In the genomic region with DNA sequence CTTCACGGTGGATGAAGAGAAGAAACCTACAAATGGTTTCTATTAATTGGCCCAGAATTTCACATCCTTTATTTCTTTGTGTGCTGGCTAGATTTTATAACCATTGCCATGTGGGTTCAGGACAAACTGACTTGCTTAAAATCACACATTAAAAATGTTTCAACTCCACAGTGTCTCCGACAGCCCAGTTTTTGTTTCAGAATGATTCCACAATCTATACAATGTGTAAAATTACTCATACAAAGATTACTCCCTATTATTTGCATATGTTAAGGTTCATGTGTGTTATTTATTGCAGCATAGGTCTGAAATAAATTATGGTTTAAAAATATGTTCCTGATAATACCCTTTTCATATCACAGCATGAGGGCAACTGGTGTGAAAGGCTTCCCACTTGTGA, we compare ENCODE assay signal across 16 cellular contexts. TPM values are rescaled to one million over a fixed set of nuclear protein-coding genes. Genes with fewer than 3 reads are reported as not detected.
DNase-seq lines count a peak whose midpoint lies in the region; ATAC-seq and TF ChIP-seq lines count a peak whose summit lies in the region.
"Had no signal": no experiment of that assay in that cellular context is flagged by ENCODE, and none has a peak within 500 bp of the region (broad histone marks: within the 10 kb centered on the region; RNA-seq: fewer than 3 reads in every experiment).

No MANE protein-coding gene starts in this region.

- H3K4me1 Mint-ChIP-seq in nephron progenitor cell: no peaks in the 10 kb centered on the region

- peaks cover 9% of the 10 kb centered on the region for H3K27me3 Mint-ChIP-seq in nephron progenitor cell (ENCODE audit: low read depth, poor library complexity)

- H3K36me3 Mint-ChIP-seq in nephron progenitor cell (ENCODE audit: low read depth): no peaks in the 10 kb centered on the region
- H3K36me3 Mint-ChIP-seq: natural killer cell treated with Interleukin-12 subunit alpha and Interleukin-12 subunit beta and Interleukin-15 and Interleukin-18, amount 100 ng/mL, for 72 hours had no signal

- H3K27ac Mint-ChIP-seq in nephron progenitor cell: no peak overlapping the region
- H3K27ac Mint-ChIP-seq: natural killer cell treated with Interleukin-12 subunit alpha and Interleukin-12 subunit beta and Interleukin-15 and Interleukin-18, amount 100 ng/mL, for 72 hours had no signal

- no peaks in the 10 kb centered on the region for H3K9me3 Mint-ChIP-seq in nephron progenitor cell

- ATAC-seq in GM18870 (IDR thresholded peaks at IDR 0.05; ENCODE audit: unreplicated experiment) (peak; percentile 82), GM21528 (IDR thresholded peaks at IDR 0.05; ENCODE audit: low FRiP score, unreplicated experiment) (peak; percentile 80), HG02981 (IDR thresholded peaks at IDR 0.05; ENCODE audit: unreplicated experiment) (peak; percentile 78), HG03521 (IDR thresholded peaks at IDR 0.05; ENCODE audit: unreplicated experiment) (peak; percentile 77)
- ATAC-seq: left colon; natural killer cell treated with Interleukin-12 subunit alpha and Interleukin-12 subunit beta and Interleukin-15 and Interleukin-18, amount 100 ng/mL, for 72 hours; sciatic nerve had no signal

- no peak for TF ChIP-seq CTCF in nephron progenitor cell (IDR thresholded peaks at IDR 0.05)

- no peak overlapping the region for H3K4me3 Mint-ChIP-seq in nephron progenitor cell
- H3K4me3 Mint-ChIP-seq: natural killer cell treated with Interleukin-12 subunit alpha and Interleukin-12 subunit beta and Interleukin-15 and Interleukin-18, amount 100 ng/mL, for 72 hours had no signal

- DNase-seq in NCI-H1092 (lab: John Stamatoyannopoulos, UW) (no peak), A172 (ENCODE audit: low spot score) (no peak), T-helper 2 cell (no peak), nephron progenitor cell (no peak)
- DNase-seq: activated CD4-positive, alpha-beta T cell treated with anti-CD3 and anti-CD28 coated beads for 1 hour; activated T-cell treated with anti-CD3 and anti-CD28 coated beads, Interleukin-2, amount 50 U/mL, for 48 hours; EL; left colon; MG63 had no signal

RNA-seq across cellular contexts. Expression of a gene that starts 20.6 kb away (rescaled TPM):
- not detected in 2 replicates for total RNA-seq in A172 (2014; rRNA removed; shearing (Covaris generic))
- total RNA-seq: natural killer cell treated with Interleukin-12 subunit alpha and Interleukin-12 subunit beta and Interleukin-15 and Interleukin-18, amount 100 ng/mL, for 72 hours; sciatic nerve; subcutaneous adipose tissue had no signal
